Comparison of ENCODE assay signal across 7 cellular contexts in the genomic region with DNA sequence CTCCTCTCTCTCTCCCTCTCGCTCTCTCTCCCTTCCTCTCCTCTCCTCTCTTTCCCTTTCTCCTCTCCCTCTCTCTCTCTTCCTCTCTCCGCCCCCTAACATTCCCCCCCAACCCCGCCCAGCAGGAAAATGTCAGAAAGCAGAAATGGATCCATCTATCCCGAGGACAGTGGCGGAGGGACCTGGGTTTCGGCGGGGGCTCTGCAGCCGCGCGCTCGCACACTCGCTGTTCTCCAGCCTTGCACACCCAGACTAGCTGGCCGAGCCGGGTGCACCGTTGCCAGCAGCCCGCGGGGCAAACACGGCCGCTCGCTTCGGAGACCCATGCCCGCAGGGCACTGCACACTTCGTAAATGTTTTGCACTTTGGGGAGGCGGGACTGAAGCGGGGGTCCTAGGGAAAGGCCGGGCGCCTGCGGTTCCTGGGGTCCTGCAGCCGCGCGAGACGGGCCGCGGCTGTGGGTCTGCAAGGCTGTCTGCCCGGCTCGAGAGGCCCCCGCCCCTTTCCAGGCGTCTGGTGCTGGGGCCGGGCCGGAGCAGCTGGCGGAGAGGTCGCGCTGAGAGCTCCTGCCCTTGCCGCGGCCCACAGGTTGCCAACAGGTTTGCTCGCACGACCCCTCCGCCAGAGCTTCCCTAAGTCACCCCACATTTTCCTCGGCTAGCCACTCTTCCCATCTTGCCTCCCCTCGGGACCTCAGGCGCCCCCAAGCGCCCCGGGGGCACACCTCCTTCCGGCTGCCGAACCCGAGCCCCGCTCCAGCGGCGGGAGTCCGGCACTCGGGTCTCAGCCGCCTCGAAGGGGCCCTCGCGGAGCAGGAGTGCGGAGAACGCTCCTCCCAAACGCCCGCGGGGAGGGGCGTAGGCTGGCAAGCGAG. TPM values are rescaled to one million over a fixed set of nuclear protein-coding genes. Genes with fewer than 3 reads are reported as not detected.
A peak's percentile ranks its signal among the peaks of the same experiment; 100 is the strongest.
DNase-seq lines count a peak whose midpoint lies in the region; ATAC-seq, FAIRE-seq and TF ChIP-seq lines count a peak whose summit lies in the region.

No MANE protein-coding gene starts in this region.

- H3K36me3 ChIP-seq in endodermal cell (ENCODE audit: control insufficient read depth, insufficient read depth, low read length): no peaks in the 10 kb centered on the region

- peak; percentile 34 for ATAC-seq in activated CD8-positive, alpha-beta T cell treated with anti-CD3 and anti-CD28 coated beads for 36 hours
- ATAC-seq in stimulated activated naive B cell treated with anti-CD40 and anti-IgM and Interleukin-4, amounts not matched to agents 10 μg/mL and 1 μg/mL and 100 μg/mL, for 72 hours (replicated peaks): peak; percentile 36 to 39

- H3K4me3 Mint-ChIP-seq in activated CD8-positive, alpha-beta T cell treated with anti-CD3 and anti-CD28 coated beads for 36 hours: peak overlapping the region; percentile 87
- peak overlapping the region; percentile 61 for H3K4me3 Mint-ChIP-seq in endodermal cell
- H3K4me3 Mint-ChIP-seq in stimulated activated naive B cell treated with anti-CD40 and anti-IgM and Interleukin-4, amounts not matched to agents 10 μg/mL and 1 μg/mL and 100 μg/mL, for 72 hours: peak overlapping the region; percentile 98 to 100

- H3K4me1 Mint-ChIP-seq in activated CD8-positive, alpha-beta T cell treated with anti-CD3 and anti-CD28 coated beads for 36 hours (ENCODE audit: low read depth): peaks cover 15% of the 10 kb centered on the region
- H3K4me1 Mint-ChIP-seq in endodermal cell: peaks cover 24% of the 10 kb centered on the region
- peaks cover 35 to 43% of the 10 kb centered on the region in 2 donors for H3K4me1 Mint-ChIP-seq in stimulated activated naive B cell treated with anti-CD40 and anti-IgM and Interleukin-4, amounts not matched to agents 10 μg/mL and 1 μg/mL and 100 μg/mL, for 72 hours

- POLR2A ChIA-PET in activated CD8-positive, alpha-beta T cell treated with anti-CD3 and anti-CD28 coated beads for 36 hours (lab: Charles Lee): interaction anchor here (1.1 to 1.4 kb wide), 3 partner anchors 11 to 871 kb away, joined by 3 to 5 read pairs (median 3); no protein-coding TSS in a partner anchor

- no peak for TF ChIP-seq CTCF in activated CD8-positive, alpha-beta T cell treated with anti-CD3 and anti-CD28 coated beads for 36 hours (IDR thresholded peaks at IDR 0.05)
- TF ChIP-seq CTCF in endodermal cell (conservative IDR thresholded peaks at IDR 0.05): peak; percentile 7

- WGBS in endodermal cell (ENCODE audit: insufficient coverage in 1 of 2, insufficient read length in 1 of 2), 2 experiments: 0 to 1% methylated on average over 24 to 72 of the region's 72 CpGs

- CTCF ChIA-PET in activated CD8-positive, alpha-beta T cell treated with anti-CD3 and anti-CD28 coated beads for 36 hours (lab: Charles Lee): interaction anchor here (0.6 to 3.5 kb wide), 4 partner anchors 13 to 872 kb away, joined by 3 to 8 read pairs (median 3); no protein-coding TSS in a partner anchor

- peak overlapping the region; percentile 11 for H3K9ac ChIP-seq in endodermal cell (ENCODE audit: extremely low read depth, low read length, poor library complexity, severe bottlenecking)

- no peak for FAIRE-seq in GM19239 (lab: Jason Lieb, UNC)

- no peaks in the 10 kb centered on the region for H3K4me1 ChIP-seq in endodermal cell (ENCODE audit: control insufficient read depth, insufficient read depth, low read length)
- peaks cover 43% of the 10 kb centered on the region for H3K4me1 ChIP-seq in mononuclear cell (ENCODE audit: insufficient read depth, low read length)

- peak overlapping the region; percentile 92 for H3K27ac Mint-ChIP-seq in activated CD8-positive, alpha-beta T cell treated with anti-CD3 and anti-CD28 coated beads for 36 hours
- H3K27ac Mint-ChIP-seq in endodermal cell: no peak overlapping the region
- peak overlapping the region; percentile 98 for H3K27ac Mint-ChIP-seq in stimulated activated naive B cell treated with anti-CD40 and anti-IgM and Interleukin-4, amounts not matched to agents 10 μg/mL and 1 μg/mL and 100 μg/mL, for 72 hours

- intact Hi-C loops in activated CD8-positive, alpha-beta T cell treated with anti-CD3 and anti-CD28 coated beads for 36 hours (cut with micrococcal nuclease): loop anchor here (5.0 kb wide), 1 partner anchor 794 kb away; no protein-coding TSS in a partner anchor

- H3K27me3 ChIP-seq in endodermal cell (ENCODE audit: control insufficient read depth, insufficient read depth, low read length, poor library complexity, severe bottlenecking) (peaks cover 98% of the 10 kb centered on the region), mononuclear cell (ENCODE audit: insufficient read depth, low read length) (peaks cover 79% of the 10 kb centered on the region)

- H3K9me3 ChIP-seq in endodermal cell (ENCODE audit: control insufficient read depth, low read length) (no peaks in the 10 kb centered on the region), mononuclear cell (ENCODE audit: low read depth, low read length) (no peaks in the 10 kb centered on the region)

- H3K9me3 Mint-ChIP-seq in activated CD8-positive, alpha-beta T cell treated with anti-CD3 and anti-CD28 coated beads for 36 hours: no peaks in the 10 kb centered on the region
- H3K9me3 Mint-ChIP-seq in endodermal cell: no peaks in the 10 kb centered on the region
- no peaks in the 10 kb centered on the region for H3K9me3 Mint-ChIP-seq in stimulated activated naive B cell treated with anti-CD40 and anti-IgM and Interleukin-4, amounts not matched to agents 10 μg/mL and 1 μg/mL and 100 μg/mL, for 72 hours

- peaks cover 33% of the 10 kb centered on the region for H3K27me3 Mint-ChIP-seq in activated CD8-positive, alpha-beta T cell treated with anti-CD3 and anti-CD28 coated beads for 36 hours
- peaks cover 94% of the 10 kb centered on the region for H3K27me3 Mint-ChIP-seq in endodermal cell (ENCODE audit: insufficient read depth)
- H3K27me3 Mint-ChIP-seq in stimulated activated naive B cell treated with anti-CD40 and anti-IgM and Interleukin-4, amounts not matched to agents 10 μg/mL and 1 μg/mL and 100 μg/mL, for 72 hours: peaks cover 31 to 48% of the 10 kb centered on the region in 2 donors

- no peak overlapping the region for H3K27ac ChIP-seq in endodermal cell (ENCODE audit: low read depth, low read length)

- DNase-seq in GM19239 (ENCODE audit: insufficient read length, low spot score) (peak; percentile 42), NCI-H2171 (lab: John Stamatoyannopoulos, UW) (peak; percentile 55), endodermal cell (peak; percentile 86), NOMO-1 treated with dmso at 0.1 percent for 144 hours (lab: John Stamatoyannopoulos, UW; ENCODE audit: unreplicated experiment) (no peak)
- peak; percentile 68 for DNase-seq in activated CD8-positive, alpha-beta T cell treated with anti-CD3 and anti-CD28 coated beads for 36 hours
- peak; percentile 38 for DNase-seq in stimulated activated naive B cell treated with anti-CD40 and anti-IgM and Interleukin-4, amounts not matched to agents 10 μg/mL and 1 μg/mL and 100 μg/mL, for 72 hours

- no peaks in the 10 kb centered on the region for H3K36me3 Mint-ChIP-seq in activated CD8-positive, alpha-beta T cell treated with anti-CD3 and anti-CD28 coated beads for 36 hours (ENCODE audit: low read depth)
- no peaks in the 10 kb centered on the region for H3K36me3 Mint-ChIP-seq in endodermal cell (ENCODE audit: low read depth)
- peaks cover 8 to 14% of the 10 kb centered on the region in 2 donors for H3K36me3 Mint-ChIP-seq in stimulated activated naive B cell treated with anti-CD40 and anti-IgM and Interleukin-4, amounts not matched to agents 10 μg/mL and 1 μg/mL and 100 μg/mL, for 72 hours

- peak overlapping the region; percentile 78 for H3K4me3 ChIP-seq in endodermal cell (ENCODE audit: low read length)
- peak overlapping the region; percentile 42 for H3K4me3 ChIP-seq in mononuclear cell (ENCODE audit: low read length)

RNA-seq across cellular contexts. Expression of gene MDGA1, which starts 0.8 kb away (rescaled TPM):
- total RNA-seq in activated CD8-positive, alpha-beta T cell treated with anti-CD3 and anti-CD28 coated beads for 36 hours: 1 to 10 TPM; 1.0 to 2.1 TPM
- under 1 TPM; 0.27 to 0.40 TPM for total RNA-seq in endodermal cell
- polyA plus RNA-seq in endodermal cell (2013, experiment 1 of 2): 10.2 TPM
- polyA plus RNA-seq in endodermal cell (2013, experiment 2 of 2): 10.1 TPM
- total RNA-seq in mononuclear cell: 4.1 TPM
